32 cellular contexts compared by ENCODE assay signal in genomic region chr11:26063915-26064314, GRCh38.
A peak's percentile ranks its signal among the peaks of the same experiment; 100 is the strongest.
DNase-seq lines count a peak whose midpoint lies in the region; ATAC-seq and TF ChIP-seq lines count a peak whose summit lies in the region.
"Had no signal": no experiment of that assay in that cellular context is flagged by ENCODE, and none has a peak within 500 bp of the region (broad histone marks: within the 10 kb centered on the region; RNA-seq: fewer than 3 reads in every experiment).

No MANE protein-coding gene starts in this region.

- no peaks in the 10 kb centered on the region for H3K79me2 ChIP-seq in SK-N-SH (ENCODE audit: insufficient read depth)
- H3K79me2 ChIP-seq: hepatocyte had no signal

- H3K4me2 ChIP-seq in SK-N-SH = no peak overlapping the region
- H3K4me2 ChIP-seq: BLaER1, hepatocyte had no signal

- CTCF ChIA-PET in SK-N-SH (lab: Yijun Ruan, JAX) = no interaction called here

- H3K4me1 ChIP-seq in SK-N-SH (ENCODE audit: control insufficient read depth in 1 of 2, insufficient read depth in 2 of 2, low read depth in 1 of 2, low read length in 1 of 2) = no peaks in the 10 kb centered on the region; a peak in 1 of 4 replicates
- H3K4me1 ChIP-seq: colonic mucosa, lower lobe of right lung, SJSA1 had no signal

- peak; percentile 52 for ATAC-seq in GM18858 (IDR thresholded peaks at IDR 0.05; ENCODE audit: unreplicated experiment)
- ATAC-seq in GM21423 (IDR thresholded peaks at IDR 0.05; ENCODE audit: unreplicated experiment) = peak; percentile 54
- ATAC-seq in HG03469 (IDR thresholded peaks at IDR 0.05; ENCODE audit: unreplicated experiment) = peak; percentile 49
- peak; percentile 45 for ATAC-seq in memory B cell (ENCODE audit: low read depth)
- no peak for ATAC-seq in GM19452 (IDR thresholded peaks at IDR 0.05; ENCODE audit: unreplicated experiment)
- ATAC-seq in HG03520 (IDR thresholded peaks at IDR 0.05; ENCODE audit: unreplicated experiment) = no peak
- no peak for ATAC-seq in GM21786 (IDR thresholded peaks at IDR 0.05; ENCODE audit: unreplicated experiment)
- ATAC-seq: activated T-cell treated with anti-CD3 and anti-CD28 coated beads, Interleukin-2, amount 50 U/mL, for 4 hours; lower lobe of right lung; natural killer cell treated with Interleukin-12 subunit alpha and Interleukin-12 subunit beta and Interleukin-15 and Interleukin-18, amount 100 ng/mL, for 72 hours; stimulated activated effector memory CD8-positive, alpha-beta T cell treated with anti-CD3 and anti-CD28 coated beads, Interleukin-12 subunit alpha, Interleukin-12 subunit beta, amount 100 ng/mL, for 72 hours had no signal

- no peak overlapping the region for H3K4me3 Mint-ChIP-seq in memory B cell
- H3K4me3 Mint-ChIP-seq: activated B cell treated with CpG ODN at 0.5 μM for 24 hours; activated CD4-positive, alpha-beta T cell treated with anti-CD3 and anti-CD28 coated beads, Interleukin-2, amount 10 ng/mL, durations not matched to agents 7 days and 5 days; activated T-cell treated with anti-CD3 and anti-CD28 coated beads, Interleukin-2, amount 50 U/mL, for 4 hours; natural killer cell treated with Interleukin-12 subunit alpha and Interleukin-12 subunit beta and Interleukin-15 and Interleukin-18, amount 100 ng/mL, for 72 hours; stimulated activated effector memory CD8-positive, alpha-beta T cell treated with anti-CD3 and anti-CD28 coated beads, Interleukin-12 subunit alpha, Interleukin-12 subunit beta, amount 100 ng/mL, for 72 hours; type B pancreatic cell had no signal

- no peaks in the 10 kb centered on the region for H3F3A ChIP-seq in SK-N-SH (replicated peaks; ENCODE audit: insufficient read depth)

- no peaks in the 10 kb centered on the region for H3K36me3 Mint-ChIP-seq in memory B cell
- H3K36me3 Mint-ChIP-seq: stimulated activated effector memory CD8-positive, alpha-beta T cell treated with anti-CD3 and anti-CD28 coated beads, Interleukin-12 subunit alpha, Interleukin-12 subunit beta, amount 100 ng/mL, for 72 hours; type B pancreatic cell had no signal

- no peak overlapping the region for H3K9ac ChIP-seq in SK-N-SH
- H3K9ac ChIP-seq: BLaER1 had no signal

- no peaks in the 10 kb centered on the region for H3K9me2 ChIP-seq in SK-N-SH

- no peaks in the 10 kb centered on the region for H3K27me3 ChIP-seq in SK-N-SH (ENCODE audit: insufficient read depth)
- H3K27me3 ChIP-seq: BLaER1, colonic mucosa, hepatocyte, SJSA1 had no signal

- H3K27me3 Mint-ChIP-seq in memory B cell = no peaks in the 10 kb centered on the region
- H3K27me3 Mint-ChIP-seq: activated B cell treated with CpG ODN at 0.5 μM for 24 hours; activated CD4-positive, alpha-beta T cell treated with anti-CD3 and anti-CD28 coated beads, Interleukin-2, amount 10 ng/mL, durations not matched to agents 7 days and 5 days; natural killer cell treated with Interleukin-12 subunit alpha and Interleukin-12 subunit beta and Interleukin-15 and Interleukin-18, amount 100 ng/mL, for 72 hours; type B pancreatic cell had no signal

- peaks cover 0 to 3% of the 10 kb centered on the region in 2 experiments for H3K36me3 ChIP-seq in SK-N-SH (replicated peaks in 1 of 2; ENCODE audit: control insufficient read depth in 1 of 2, insufficient read depth in 2 of 2, low read length in 1 of 2)
- H3K36me3 ChIP-seq: BLaER1, colonic mucosa, lower lobe of right lung, SJSA1 had no signal

- no peak overlapping the region for H2AFZ ChIP-seq in SK-N-SH (ENCODE audit: low read depth)
- H2AFZ ChIP-seq: hepatocyte had no signal

- POLR2A ChIA-PET in SK-N-SH (lab: Yijun Ruan, JAX) = no interaction called here

- no peak for TF ChIP-seq RAD21 in SK-N-SH (IDR thresholded peaks at IDR 0.05; ENCODE audit: low read length)

- no peak for TF ChIP-seq EP300 in SK-N-SH (IDR thresholded peaks at IDR 0.05; ENCODE audit: borderline replicate concordance in 1 of 2, low read depth in 1 of 2, low read length in 1 of 2)

- peaks cover 8% of the 10 kb centered on the region for H3K4me1 Mint-ChIP-seq in memory B cell
- H3K4me1 Mint-ChIP-seq: activated CD4-positive, alpha-beta T cell treated with anti-CD3 and anti-CD28 coated beads, Interleukin-2, amount 10 ng/mL, durations not matched to agents 7 days and 5 days; stimulated activated effector memory CD8-positive, alpha-beta T cell treated with anti-CD3 and anti-CD28 coated beads, Interleukin-12 subunit alpha, Interleukin-12 subunit beta, amount 100 ng/mL, for 72 hours had no signal

- H3K27ac Mint-ChIP-seq in memory B cell = no peak overlapping the region
- H3K27ac Mint-ChIP-seq: activated B cell treated with CpG ODN at 0.5 μM for 24 hours; activated CD4-positive, alpha-beta T cell treated with anti-CD3 and anti-CD28 coated beads, Interleukin-2, amount 10 ng/mL, durations not matched to agents 7 days and 5 days; natural killer cell treated with Interleukin-12 subunit alpha and Interleukin-12 subunit beta and Interleukin-15 and Interleukin-18, amount 100 ng/mL, for 72 hours; stimulated activated effector memory CD8-positive, alpha-beta T cell treated with anti-CD3 and anti-CD28 coated beads, Interleukin-12 subunit alpha, Interleukin-12 subunit beta, amount 100 ng/mL, for 72 hours; type B pancreatic cell had no signal

- no peaks in the 10 kb centered on the region for H4K20me1 ChIP-seq in SK-N-SH (ENCODE audit: insufficient read depth)
- H4K20me1 ChIP-seq: BLaER1 had no signal

- no peak overlapping the region for H3K4me3 ChIP-seq in SK-N-SH (ENCODE audit: low read depth in 2 of 2, low read length in 1 of 2)
- H3K4me3 ChIP-seq: BLaER1, colonic mucosa, hepatocyte, lower lobe of right lung, SJSA1 had no signal

- H3K9me3 Mint-ChIP-seq in memory B cell = peaks cover 8% of the 10 kb centered on the region
- H3K9me3 Mint-ChIP-seq: activated CD4-positive, alpha-beta T cell treated with anti-CD3 and anti-CD28 coated beads, Interleukin-2, amount 10 ng/mL, durations not matched to agents 7 days and 5 days had no signal

- no peak for TF ChIP-seq CTCF in SK-N-SH (IDR thresholded peaks at IDR 0.05)

- H3K27ac ChIP-seq in SK-N-SH (ENCODE audit: low read depth in 2 of 2, low read length in 1 of 2) = no peak overlapping the region
- H3K27ac ChIP-seq: BLaER1, colonic mucosa, epithelial cell of prostate, hepatocyte, HL-60, lower lobe of right lung, RWPE1, SJSA1 had no signal

- H3K9me3 ChIP-seq in SK-N-SH = no peaks in the 10 kb centered on the region
- H3K9me3 ChIP-seq: BLaER1, colonic mucosa, lower lobe of right lung, SJSA1 had no signal

- DNase-seq in memory B cell (ENCODE audit: low spot score in 2 of 2) (no peak), SK-N-SH (no peak)
- DNase-seq: activated B cell treated with CpG ODN at 0.5 μM for 24 hours; activated CD4-positive, alpha-beta T cell treated with anti-CD3 and anti-CD28 coated beads, Interleukin-2, amount 10 ng/mL, durations not matched to agents 7 days and 5 days; activated gamma-delta T cell treated with Interleukin-2 at 50 U/mL for 16 hours; activated T-cell treated with anti-CD3 and anti-CD28 coated beads, Interleukin-2, amount 50 U/mL, for 4 hours; colonic mucosa; DMS 273 treated with DMSO at 0.1 percent for 48 hours; effector CD4-positive, alpha-beta T cell; GOT3; lower lobe of right lung; MV-4-11; NCI-H2107; NCI-H774; OCI-M1; stimulated activated CD4-positive, alpha-beta T cell treated with anti-CD3 and anti-CD28 coated beads, Interleukin-15, amount 100 ng/mL, for 24 hours; substantia nigra had no signal

TF ChIP-seq in SK-N-SH, 30 proteins besides CTCF, POLR2A, EP300 and RAD21 (continues in another document):
- TF ChIP-seq, protein P1, sequence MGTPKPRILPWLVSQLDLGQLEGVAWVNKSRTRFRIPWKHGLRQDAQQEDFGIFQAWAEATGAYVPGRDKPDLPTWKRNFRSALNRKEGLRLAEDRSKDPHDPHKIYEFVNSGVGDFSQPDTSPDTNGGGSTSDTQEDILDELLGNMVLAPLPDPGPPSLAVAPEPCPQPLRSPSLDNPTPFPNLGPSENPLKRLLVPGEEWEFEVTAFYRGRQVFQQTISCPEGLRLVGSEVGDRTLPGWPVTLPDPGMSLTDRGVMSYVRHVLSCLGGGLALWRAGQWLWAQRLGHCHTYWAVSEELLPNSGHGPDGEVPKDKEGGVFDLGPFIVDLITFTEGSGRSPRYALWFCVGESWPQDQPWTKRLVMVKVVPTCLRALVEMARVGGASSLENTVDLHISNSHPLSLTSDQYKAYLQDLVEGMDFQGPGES (IDR thresholded peaks at IDR 0.05; ENCODE audit: low read depth, low read length) = no peak
- TF ChIP-seq YY1 (IDR thresholded peaks at IDR 0.05; ENCODE audit: low read depth) = no peak
- TF ChIP-seq, protein P2, sequence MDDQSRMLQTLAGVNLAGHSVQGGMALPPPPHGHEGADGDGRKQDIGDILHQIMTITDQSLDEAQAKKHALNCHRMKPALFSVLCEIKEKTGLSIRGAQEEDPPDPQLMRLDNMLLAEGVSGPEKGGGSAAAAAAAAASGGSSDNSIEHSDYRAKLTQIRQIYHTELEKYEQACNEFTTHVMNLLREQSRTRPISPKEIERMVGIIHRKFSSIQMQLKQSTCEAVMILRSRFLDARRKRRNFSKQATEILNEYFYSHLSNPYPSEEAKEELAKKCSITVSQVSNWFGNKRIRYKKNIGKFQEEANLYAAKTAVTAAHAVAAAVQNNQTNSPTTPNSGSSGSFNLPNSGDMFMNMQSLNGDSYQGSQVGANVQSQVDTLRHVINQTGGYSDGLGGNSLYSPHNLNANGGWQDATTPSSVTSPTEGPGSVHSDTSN (IDR thresholded peaks at IDR 0.05) = no peak
- TF ChIP-seq CHD2 (IDR thresholded peaks at IDR 0.05; ENCODE audit: low read length, partially characterized antibody) = no peak
- TF ChIP-seq NFIC (IDR thresholded peaks at IDR 0.05; ENCODE audit: borderline replicate concordance) = no peak
- no peak for TF ChIP-seq USF2 (IDR thresholded peaks at IDR 0.05; ENCODE audit: borderline replicate concordance, low read depth, low read length)

Comparison
In these comparisons a context has a peak if more than half of its experiments do, and no peak if none do; other contexts are left out.
1. ATAC-seq: peak in GM18858 (single experiment), GM21423 (single experiment), HG03469 (single experiment) and memory B cell (single experiment); none in GM19452 (single experiment), HG03520 (single experiment) and GM21786 (single experiment).